ENCODE assay signal across 17 cellular contexts in genomic region chr22:28857288-28857687, GRCh38. TPM values are rescaled to one million over a fixed set of nuclear protein-coding genes. Genes with fewer than 3 reads are reported as not detected.
DNase-seq lines count a peak whose midpoint lies in the region; ATAC-seq and TF ChIP-seq lines count a peak whose summit lies in the region.
"Had no signal": no experiment of that assay in that cellular context is flagged by ENCODE, and none has a peak within 500 bp of the region (broad histone marks: within the 10 kb centered on the region; RNA-seq: fewer than 3 reads in every experiment).

No MANE protein-coding gene starts in this region.

- H3K36me3 ChIP-seq in left ventricle myocardium inferior (no peaks in the 10 kb centered on the region), neural progenitor cell (no peaks in the 10 kb centered on the region), gastrocnemius medialis (no peaks in the 10 kb centered on the region), A673 (ENCODE audit: insufficient read depth, low read length, poor library complexity, severe bottlenecking) (no peaks in the 10 kb centered on the region)
- H3K36me3 ChIP-seq: BLaER1 treated with 17β-estradiol and CSF1 and Interleukin-3, amounts not matched to agents 10 nM and 100 nM had no signal

- in situ Hi-C loops in gastrocnemius medialis (cut with MboI; ENCODE audit: low sequenced_read_pairs in 4 of 4), result loop anchor here (5.0 to 25.0 kb wide), 5 partner anchors 180 to 388 kb away; no protein-coding TSS in a partner anchor

- no peaks in the 10 kb centered on the region for H3F3A ChIP-seq in neural progenitor cell (ENCODE audit: low read depth)

- H3K36me3 Mint-ChIP-seq in neural progenitor cell, result no peaks in the 10 kb centered on the region
- H3K36me3 Mint-ChIP-seq: CD4-positive, CD25-positive, alpha-beta regulatory T cell had no signal

- intact Hi-C loops in left ventricle myocardium superior (cut with micrococcal nuclease) (loop anchor here (5.0 kb wide), 1 partner anchor 185 kb away; no protein-coding TSS in a partner anchor), left ventricle myocardium inferior (cut with micrococcal nuclease) (loop anchor here (2.0 to 10.0 kb wide), 2 partner anchors 184 to 388 kb away; no protein-coding TSS in a partner anchor), gastrocnemius medialis (cut with DNase I; ENCODE audit: low total_unique reads) (loop anchor here (5.0 to 10.0 kb wide), 2 partner anchors 295 to 388 kb away; no protein-coding TSS in a partner anchor), A673 (cut with micrococcal nuclease; ENCODE audit: unreplicated experiment) (no loop called here)

- H3K4me1 Mint-ChIP-seq in neural progenitor cell, result peaks cover 11% of the 10 kb centered on the region
- H3K4me1 Mint-ChIP-seq: CD4-positive, CD25-positive, alpha-beta regulatory T cell; GM23338 had no signal

- peaks cover 2% of the 10 kb centered on the region for H3K27me3 Mint-ChIP-seq in neural progenitor cell (ENCODE audit: insufficient read depth, low read depth)

- TF ChIP-seq CTCF in left ventricle myocardium inferior (IDR thresholded peaks at IDR 0.05; ENCODE audit: borderline replicate concordance), result no peak
- TF ChIP-seq CTCF in neural progenitor cell (IDR thresholded peaks at IDR 0.05), result no peak
- no peak for TF ChIP-seq CTCF in gastrocnemius medialis (IDR thresholded peaks at IDR 0.05 in 4 of 5, conservative IDR thresholded peaks at IDR 0.05 in 1 of 5)
- TF ChIP-seq CTCF in A673 (conservative IDR thresholded peaks at IDR 0.05; ENCODE audit: low read depth, low read length), result no peak

- H4K20me1 ChIP-seq in neural progenitor cell (ENCODE audit: low read depth), result no peaks in the 10 kb centered on the region
- H4K20me1 ChIP-seq: BLaER1 treated with 17β-estradiol and CSF1 and Interleukin-3, amounts not matched to agents 10 nM and 100 nM had no signal

- DNase-seq in left ventricle myocardium superior (no peak), left ventricle myocardium inferior (no peak), neural progenitor cell (ENCODE audit: low spot score) (no peak), gastrocnemius medialis (peak in 1 of 2 donors; percentile 19), A673 (ENCODE audit: low spot score) (no peak), SKM-1 treated with dmso at 0.1 percent for 144 hours (lab: John Stamatoyannopoulos, UW; ENCODE audit: unreplicated experiment) (no peak)
- no peak for DNase-seq in activated CD4-positive, alpha-beta T cell treated with anti-CD3 and anti-CD28 coated beads for 1 hour
- no peak for DNase-seq in activated CD4-positive, alpha-beta T cell treated with anti-CD3 and anti-CD28 coated beads, Interleukin-2, amount 50 U/mL, for 1 hour
- DNase-seq: ACHN; CD4-positive, CD25-positive, alpha-beta regulatory T cell; DMS53; H7; IMR-90 had no signal

- CTCF ChIA-PET in A673 (lab: Charles Lee), result no interaction called here

- no peak overlapping the region for H2AFZ ChIP-seq in neural progenitor cell (replicated peaks)
- H2AFZ ChIP-seq: GM23338 had no signal

- BruUV-seq in A673 (replicated peaks; lab: Mats Ljungman, UMichigan), result no TSS peak

- no peak overlapping the region for H3K4me3 Mint-ChIP-seq in neural progenitor cell
- H3K4me3 Mint-ChIP-seq: CD4-positive, CD25-positive, alpha-beta regulatory T cell; GM23338 had no signal

- H3K4me1 ChIP-seq in left ventricle myocardium inferior, result peaks cover 5% of the 10 kb centered on the region
- H3K4me1 ChIP-seq in neural progenitor cell, result no peaks in the 10 kb centered on the region
- H3K4me1 ChIP-seq in gastrocnemius medialis, result peaks cover 13% of the 10 kb centered on the region in 2 donors
- no peaks in the 10 kb centered on the region for H3K4me1 ChIP-seq in A673 (ENCODE audit: insufficient read depth, low read length, poor library complexity, severe bottlenecking)
- H3K4me1 ChIP-seq: BLaER1 treated with 17β-estradiol and CSF1 and Interleukin-3, amounts not matched to agents 10 nM and 100 nM had no signal

- H3K4me3 ChIP-seq in left ventricle myocardium inferior (no peak overlapping the region), neural progenitor cell (no peak overlapping the region), gastrocnemius medialis (no peak overlapping the region), A673 (ENCODE audit: low read depth, low read length, poor library complexity, severe bottlenecking) (no peak overlapping the region)
- H3K4me3 ChIP-seq: BLaER1 treated with 17β-estradiol and CSF1 and Interleukin-3, amounts not matched to agents 10 nM and 100 nM; GM12878; GM23338 had no signal

- H3K27me3 ChIP-seq in left ventricle myocardium inferior (ENCODE audit: low read depth) (no peaks in the 10 kb centered on the region), neural progenitor cell (no peaks in the 10 kb centered on the region), gastrocnemius medialis (no peaks in the 10 kb centered on the region), A673 (replicated peaks; ENCODE audit: insufficient read depth, low read depth, low read length, poor library complexity) (no peaks in the 10 kb centered on the region)
- H3K27me3 ChIP-seq: BLaER1 treated with 17β-estradiol and CSF1 and Interleukin-3, amounts not matched to agents 10 nM and 100 nM had no signal

- H3K27ac Mint-ChIP-seq in neural progenitor cell, result peak overlapping the region; percentile 3
- H3K27ac Mint-ChIP-seq: CD4-positive, CD25-positive, alpha-beta regulatory T cell; GM23338 had no signal

- H3K4me2 ChIP-seq in neural progenitor cell, result no peak overlapping the region
- H3K4me2 ChIP-seq: BLaER1 treated with 17β-estradiol and CSF1 and Interleukin-3, amounts not matched to agents 10 nM and 100 nM; GM23338 had no signal

- H3K9me3 ChIP-seq in left ventricle myocardium inferior (replicated peaks), result no peaks in the 10 kb centered on the region
- H3K9me3 ChIP-seq in neural progenitor cell (ENCODE audit: low read depth), result no peaks in the 10 kb centered on the region
- H3K9me3 ChIP-seq in gastrocnemius medialis, result no peaks in the 10 kb centered on the region
- no peaks in the 10 kb centered on the region for H3K9me3 ChIP-seq in A673 (ENCODE audit: low read depth, low read length, poor library complexity, severe bottlenecking)
- H3K9me3 ChIP-seq: BLaER1 treated with 17β-estradiol and CSF1 and Interleukin-3, amounts not matched to agents 10 nM and 100 nM had no signal

- no peaks in the 10 kb centered on the region for H3K9me3 Mint-ChIP-seq in neural progenitor cell
- H3K9me3 Mint-ChIP-seq: CD4-positive, CD25-positive, alpha-beta regulatory T cell; GM23338 had no signal

- POLR2A ChIA-PET in A673 (lab: Charles Lee; ENCODE audit: low non-redundant PET), result no interaction called here

- H3K27ac ChIP-seq in left ventricle myocardium inferior (replicated peaks) (no peak overlapping the region), neural progenitor cell (no peak overlapping the region), gastrocnemius medialis (peak overlapping the region in 3 of 4 donors; percentile 26 to 52 (median 39)), A673 (ENCODE audit: low read depth, low read length, poor library complexity, severe bottlenecking) (no peak overlapping the region)
- H3K27ac ChIP-seq: 22Rv1; BLaER1 treated with 17β-estradiol and CSF1 and Interleukin-3, amounts not matched to agents 10 nM and 100 nM had no signal

- H3K79me2 ChIP-seq in neural progenitor cell (ENCODE audit: low read depth), result no peaks in the 10 kb centered on the region

- ATAC-seq in left ventricle myocardium superior (peak; percentile 67), gastrocnemius medialis (peak; percentile 62 to 70)
- ATAC-seq: GM12878, GM23338 had no signal

- TF ChIP-seq POLR2A in gastrocnemius medialis (IDR thresholded peaks at IDR 0.05), result no peak

- H3K9ac ChIP-seq in neural progenitor cell, result no peak overlapping the region
- H3K9ac ChIP-seq: BLaER1 treated with 17β-estradiol and CSF1 and Interleukin-3, amounts not matched to agents 10 nM and 100 nM had no signal

RNA-seq across cellular contexts. Expression of gene ZNRF3, which starts 26.1 kb away (rescaled TPM):
- total RNA-seq in left ventricle myocardium superior (6.9 TPM), left ventricle myocardium inferior (6.3 TPM), neural progenitor cell (ENCODE audit: low replicate concordance) (4.1 and 12.0 TPM in 2 replicates), gastrocnemius medialis (10 to 100 TPM in 3 of 4 donors, 1 to 10 TPM in 1; 7.8 to 19.1 (median 11.1) TPM), A673 (2021) (11.9 and 13.0 TPM in 2 replicates)

RNA-seq across cellular contexts. Expression of gene XBP1, which starts 56.9 kb away (rescaled TPM):
- total RNA-seq in left ventricle myocardium superior (73.7 TPM), left ventricle myocardium inferior (75.9 TPM), neural progenitor cell (ENCODE audit: low replicate concordance) (72.7 and 73.9 TPM in 2 replicates), gastrocnemius medialis (100 to 1,000 TPM in 3 of 4 donors, 10 to 100 TPM in 1; 66.0 to 403 (median 115) TPM), A673 (2021) (65.4 and 66.3 TPM in 2 replicates)

Comparison
In these comparisons a context has a peak if more than half of its experiments do, and no peak if none do; other contexts are left out.
1. H3K27ac ChIP-seq: peak in gastrocnemius medialis (3 of 4); none in left ventricle myocardium inferior (single experiment), neural progenitor cell (single experiment) and A673 (single experiment).